ENCODE assay signal across 20 cellular contexts in the genomic region with DNA sequence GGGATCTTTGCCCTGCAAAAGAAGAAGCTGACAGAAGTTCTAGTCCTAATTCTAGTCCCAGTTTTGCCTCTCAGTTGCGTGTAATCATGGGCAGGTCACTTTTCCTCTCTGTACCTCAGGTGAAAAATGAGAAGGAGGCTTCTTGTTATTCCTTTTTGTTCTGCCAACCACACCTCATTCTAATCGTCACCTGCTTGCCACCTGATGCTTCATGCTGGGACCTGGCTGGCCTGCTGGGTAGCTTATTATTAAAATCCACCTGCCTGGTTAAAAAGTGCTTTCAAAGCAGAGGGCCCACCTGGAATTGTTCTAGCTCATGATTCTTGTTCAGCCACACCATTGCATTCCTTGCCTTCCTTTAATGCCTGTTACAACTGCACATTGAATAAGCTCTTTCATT. TPM values are rescaled to one million over a fixed set of nuclear protein-coding genes. Genes with fewer than 3 reads are reported as not detected.
DNase-seq lines count a peak whose midpoint lies in the region; ATAC-seq and TF ChIP-seq lines count a peak whose summit lies in the region.
"Had no signal": no experiment of that assay in that cellular context is flagged by ENCODE, and none has a peak within 500 bp of the region (broad histone marks: within the 10 kb centered on the region; RNA-seq: fewer than 3 reads in every experiment).

No MANE protein-coding gene starts in this region.

- DNase-seq in NCI-H128 (lab: John Stamatoyannopoulos, UW; ENCODE audit: unreplicated experiment) (peak; percentile 91), NCI-H2081 (lab: John Stamatoyannopoulos, UW) (peak; percentile 71 to 91), NCI-H510A treated with DMSO at 0.1 percent for 48 hours (lab: John Stamatoyannopoulos, UW) (peak; percentile 65), islet precursor cell (peak; percentile 13), MV-4-11 (lab: John Stamatoyannopoulos, UW) (no peak), omental fat pad (ENCODE audit: low spot score) (no peak)
- DNase-seq: activated CD4-positive, alpha-beta T cell treated with anti-CD3 and anti-CD28 coated beads, Interleukin-2, amount 50 U/mL, for 48 hours; activated CD4-positive, CD25-positive, alpha-beta regulatory T cell; activated naive CD4-positive, alpha-beta T cell treated with anti-CD3 and anti-CD28 coated beads, Interleukin-2, amount 10 ng/mL, durations not matched to agents 7 days and 5 days; C1 segment of cervical spinal cord; GOT3; left ventricle myocardium superior; NCI-H524; nucleus accumbens; SJCRH30; stimulated activated CD4-positive, alpha-beta T cell treated with anti-CD3 and anti-CD28 coated beads, Interleukin-15, amount 100 ng/mL, for 24 hours; stimulated activated naive B cell treated with anti-CD40 and anti-IgM and Interleukin-4, amounts not matched to agents 10 μg/mL and 1 μg/mL and 100 μg/mL, for 72 hours; uterus had no signal

- no peak for TF ChIP-seq CTCF in omental fat pad (IDR thresholded peaks at IDR 0.05)

- ATAC-seq in omental fat pad (ENCODE audit: low FRiP score) (no peak), GM21619 (IDR thresholded peaks at IDR 0.05; ENCODE audit: unreplicated experiment) (no peak)
- ATAC-seq: HepG2; left ventricle myocardium superior; stimulated activated naive B cell treated with anti-CD40 and anti-IgM and Interleukin-4, amounts not matched to agents 10 μg/mL and 1 μg/mL and 100 μg/mL, for 72 hours had no signal

RNA-seq across cellular contexts. Expression of a gene that starts 8.4 kb away (rescaled TPM):
- 10 to 100 TPM; 24.4 to 47.0 (median 32.6) TPM for total RNA-seq in omental fat pad

RNA-seq across cellular contexts. Expression of a gene that starts 40.6 kb away (rescaled TPM):
- total RNA-seq in omental fat pad: 10 to 100 TPM in 3 of 4 donors, 1 to 10 TPM in 1; 9.6 to 21.5 (median 13.7) TPM

RNA-seq across cellular contexts. Expression of a gene that starts 40.9 kb away (rescaled TPM):
- total RNA-seq in omental fat pad: 10 to 100 TPM in 2 of 4 donors, 1 to 10 TPM in 2; 6.7 to 15.1 (median 8.6) TPM

Comparison
In these comparisons a context has a peak if more than half of its experiments do, and no peak if none do; other contexts are left out.
1. DNase-seq: peak in NCI-H128 (single experiment), NCI-H2081 (2 of 2), NCI-H510A treated with DMSO at 0.1 percent for 48 hours (single experiment) and islet precursor cell (single experiment); none in MV-4-11 (single experiment) and omental fat pad (single experiment).